ENCODE assay signal across 8 cellular contexts in the genomic region with DNA sequence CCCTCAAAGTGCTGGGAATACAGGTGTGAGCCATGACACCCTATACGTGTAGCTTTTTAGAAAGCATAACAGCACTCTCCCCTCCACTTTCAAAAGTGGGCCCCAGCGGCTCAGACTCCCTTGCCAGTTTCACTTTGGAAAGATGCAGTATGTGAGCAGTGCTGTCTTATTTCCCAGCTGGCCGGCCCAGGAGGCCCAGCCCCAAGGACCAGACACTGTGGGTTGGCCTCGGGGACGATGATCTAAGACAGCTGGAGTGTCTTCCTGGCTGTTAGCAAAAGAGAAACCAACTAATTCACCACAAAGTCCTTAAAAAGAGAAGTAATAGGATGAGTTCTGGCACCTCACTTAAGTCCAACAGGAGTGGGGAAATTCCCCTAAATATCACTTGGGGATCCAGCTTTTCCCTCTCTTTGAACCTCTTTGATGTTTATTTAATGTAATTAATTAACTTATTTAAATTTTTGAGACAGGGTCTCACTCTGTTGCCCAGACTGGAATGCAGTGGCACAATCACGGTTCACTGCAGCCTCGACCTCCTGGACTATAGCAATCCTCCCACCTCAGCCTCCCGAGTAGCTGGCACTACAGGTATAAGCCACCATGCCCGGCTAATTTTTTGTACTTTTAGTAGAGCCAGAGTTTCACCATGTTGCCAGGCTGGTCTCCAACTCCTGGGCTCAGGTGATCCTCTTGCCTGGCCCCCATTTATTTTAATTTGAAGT. TPM values are rescaled to one million over a fixed set of nuclear protein-coding genes. Genes with fewer than 3 reads are reported as not detected.
DNase-seq lines count a peak whose midpoint lies in the region; ATAC-seq and TF ChIP-seq lines count a peak whose summit lies in the region.

No MANE protein-coding gene starts in this region.

- DNase-seq in breast epithelium (ENCODE audit: low spot score in 2 of 2) (peak in 1 of 2 donors; percentile 65), MCF 10A (ENCODE audit: unreplicated experiment) (no peak), UCSD-AML1 (lab: John Stamatoyannopoulos, UW; ENCODE audit: unreplicated experiment) (peak; percentile 51), right cardiac atrium (peak; percentile 77 to 82 (median 81)), A172 (ENCODE audit: low spot score) (no peak)
- DNase-seq in stimulated activated naive CD8-positive, alpha-beta T cell treated with anti-CD3 and anti-CD28 coated beads, Interleukin-15, amount 100 ng/mL, for 72 hours = no peak
- no peak for DNase-seq in stimulated activated CD4-positive, alpha-beta T cell treated with anti-CD3 and anti-CD28 coated beads, Interleukin-4, amount 100 ng/mL, for 1 hour

- peak overlapping the region; percentile 70 to 72 for H3K27ac ChIP-seq in breast epithelium
- no peak overlapping the region for H3K27ac ChIP-seq in right cardiac atrium (ENCODE audit: low read length)

- no peak overlapping the region for H3K27ac Mint-ChIP-seq in MCF 10A (ENCODE audit: low read depth, unreplicated experiment)
- no peak overlapping the region for H3K27ac Mint-ChIP-seq in stimulated activated naive CD8-positive, alpha-beta T cell treated with anti-CD3 and anti-CD28 coated beads, Interleukin-15, amount 100 ng/mL, for 72 hours

- H3K36me3 Mint-ChIP-seq in MCF 10A (ENCODE audit: insufficient read depth, unreplicated experiment) = peaks cover 4% of the 10 kb centered on the region

- no peak for TF ChIP-seq POLR2A in breast epithelium (IDR thresholded peaks at IDR 0.05)

- no peaks in the 10 kb centered on the region for H3K9me3 Mint-ChIP-seq in MCF 10A (ENCODE audit: unreplicated experiment)
- H3K9me3 Mint-ChIP-seq in stimulated activated naive CD8-positive, alpha-beta T cell treated with anti-CD3 and anti-CD28 coated beads, Interleukin-15, amount 100 ng/mL, for 72 hours = no peaks in the 10 kb centered on the region

- CTCF ChIA-PET in MCF 10A (lab: Yijun Ruan, JAX) = interaction anchor here (0.9 to 1.3 kb wide), 2 partner anchors 17 to 108 kb away, joined by 3 read pairs; a partner anchor contains a TSS

- peaks cover 7% of the 10 kb centered on the region for H3K4me1 Mint-ChIP-seq in MCF 10A (ENCODE audit: insufficient read depth, unreplicated experiment)
- H3K4me1 Mint-ChIP-seq in stimulated activated naive CD8-positive, alpha-beta T cell treated with anti-CD3 and anti-CD28 coated beads, Interleukin-15, amount 100 ng/mL, for 72 hours = peaks cover 10% of the 10 kb centered on the region

- H3K4me3 ChIP-seq in breast epithelium (no peak overlapping the region), right cardiac atrium (ENCODE audit: low read length) (no peak overlapping the region)

- intact Hi-C loops in breast epithelium (cut with DNase I; ENCODE audit: low total_unique reads) (no loop called here), MCF 10A (cut with micrococcal nuclease) (no loop called here), right cardiac atrium (cut with DNase I) (no loop called here)

- 56% methylated on average over 9 of the region's 9 CpGs for whole genome bisulfite sequencing in right cardiac atrium

- POLR2A ChIA-PET in MCF 10A (lab: Yijun Ruan, JAX) = interaction anchor here (0.6 to 1.4 kb wide), 4 partner anchors 17 to 44 kb away, joined by 3 to 5 read pairs (median 4); a partner anchor contains a TSS

- no peaks in the 10 kb centered on the region for H3K36me3 ChIP-seq in breast epithelium

- H3K4me3 Mint-ChIP-seq in MCF 10A (ENCODE audit: unreplicated experiment) = no peak overlapping the region
- H3K4me3 Mint-ChIP-seq in stimulated activated naive CD8-positive, alpha-beta T cell treated with anti-CD3 and anti-CD28 coated beads, Interleukin-15, amount 100 ng/mL, for 72 hours = peak overlapping the region in 1 of 2 donors; percentile 40

- H3K9me3 ChIP-seq in breast epithelium (no peaks in the 10 kb centered on the region), right cardiac atrium (ENCODE audit: control insufficient read depth, low read length) (no peaks in the 10 kb centered on the region)

- no peaks in the 10 kb centered on the region for H3K27me3 Mint-ChIP-seq in MCF 10A (ENCODE audit: insufficient read depth, unreplicated experiment)
- no peaks in the 10 kb centered on the region for H3K27me3 Mint-ChIP-seq in stimulated activated naive CD8-positive, alpha-beta T cell treated with anti-CD3 and anti-CD28 coated beads, Interleukin-15, amount 100 ng/mL, for 72 hours

- H3K27me3 ChIP-seq in breast epithelium = no peaks in the 10 kb centered on the region
- H3K27me3 ChIP-seq in right cardiac atrium (ENCODE audit: control insufficient read depth, insufficient read depth) = no peaks in the 10 kb centered on the region

- peaks cover 0 to 4% of the 10 kb centered on the region in 2 donors for H3K4me1 ChIP-seq in breast epithelium
- H3K4me1 ChIP-seq in right cardiac atrium (ENCODE audit: control insufficient read depth, insufficient read depth, low read length) = peaks cover 6% of the 10 kb centered on the region

- TF ChIP-seq CTCF in breast epithelium (IDR thresholded peaks at IDR 0.05) (no peak), MCF 10A (IDR thresholded peaks at IDR 0.05; ENCODE audit: unreplicated experiment) (no peak)

- no TSS peak for BruUV-seq in MCF 10A (replicated peaks; lab: Mats Ljungman, UMichigan)

- ATAC-seq in HG03159 (IDR thresholded peaks at IDR 0.05; ENCODE audit: unreplicated experiment) (peak; percentile 78), right cardiac atrium (peak; percentile 51 to 65)
- ATAC-seq in stimulated activated naive CD8-positive, alpha-beta T cell treated with anti-CD3 and anti-CD28 coated beads, Interleukin-15, amount 100 ng/mL, for 72 hours = peak; percentile 48

RNA-seq across cellular contexts. Expression of a gene that starts 17.6 kb away (rescaled TPM):
- 100 to 1,000 TPM; 162 to 217 (median 196) TPM for total RNA-seq in breast epithelium
- 242 and 281 TPM in 2 replicates for total RNA-seq in MCF 10A (2022)
- 100 to 1,000 TPM; 207 to 248 (median 233) TPM for total RNA-seq in right cardiac atrium
- polyA plus RNA-seq in right cardiac atrium = 110 TPM
- total RNA-seq in A172 (2014; rRNA removed; shearing (Covaris generic)) = 209 and 218 TPM in 2 replicates

Comparison
In these comparisons a context has a peak if more than half of its experiments do, and no peak if none do; other contexts are left out.
1. DNase-seq: peak in UCSD-AML1 (single experiment) and right cardiac atrium (3 of 3); none in MCF 10A (single experiment), stimulated activated naive CD8-positive, alpha-beta T cell treated with anti-CD3 and anti-CD28 coated beads, Interleukin-15, amount 100 ng/mL, for 72 hours (0 of 2), A172 (single experiment) and stimulated activated CD4-positive, alpha-beta T cell treated with anti-CD3 and anti-CD28 coated beads, Interleukin-4, amount 100 ng/mL, for 1 hour (single experiment).
2. Peak in every context shown above with its lines, with median percentiles within 50 percentile points of each other: ATAC-seq.